1 cellular context compared by ENCODE assay signal in the genomic region with DNA sequence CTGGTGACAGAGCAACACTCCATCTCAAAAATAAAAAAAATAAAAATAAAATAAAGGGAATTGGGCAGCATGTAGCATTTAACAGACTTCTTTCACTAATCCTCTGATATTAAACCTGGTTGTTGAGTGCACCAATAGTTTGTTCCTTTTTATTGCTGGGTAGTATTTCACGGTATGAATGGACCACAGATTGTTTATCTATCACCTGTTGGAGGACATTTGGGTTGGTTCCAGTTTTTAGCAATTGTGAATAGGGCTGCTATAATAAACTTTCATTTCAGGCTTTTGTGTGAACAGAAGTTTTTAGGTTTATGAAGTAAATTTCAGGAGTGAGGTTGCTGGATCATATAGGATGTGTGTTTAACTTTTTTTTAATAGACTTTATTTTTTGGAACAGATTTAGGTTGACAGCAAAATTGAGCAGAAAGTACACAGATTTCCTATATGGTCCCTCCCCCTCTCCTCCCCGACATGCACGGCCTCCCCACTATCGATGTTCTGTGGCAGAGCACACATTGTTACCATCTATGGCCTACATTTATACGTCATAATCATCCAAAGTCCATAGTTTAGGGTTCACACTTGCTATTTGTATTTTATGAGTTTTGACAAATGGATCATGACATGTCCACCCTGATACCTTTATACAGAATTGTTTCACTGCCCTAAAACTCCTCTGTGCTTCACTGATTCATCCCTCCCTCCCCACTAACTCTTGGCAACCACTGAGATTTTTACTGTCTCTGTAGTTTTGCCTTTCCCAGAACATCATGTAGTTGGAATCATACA.
A peak's percentile ranks its signal among the peaks of the same experiment; 100 is the strongest.
TF ChIP-seq lines count a peak whose summit lies in the region.

No MANE protein-coding gene starts in this region.

TF ChIP-seq in HepG2, 621 proteins besides CTCF, POLR2A, EP300 and RAD21:
- TF ChIP-seq PRPF4 (IDR thresholded peaks at IDR 0.05; ENCODE audit: low read depth, low read length, poor library complexity, severe bottlenecking) (no peak), CREB1 (IDR thresholded peaks at IDR 0.05) (peak; percentile 75), CREB1 (CRISPR knock-in tag; IDR thresholded peaks at IDR 0.05) (no peak)
